ENCODE assay signal across 8 cellular contexts in the genomic region with DNA sequence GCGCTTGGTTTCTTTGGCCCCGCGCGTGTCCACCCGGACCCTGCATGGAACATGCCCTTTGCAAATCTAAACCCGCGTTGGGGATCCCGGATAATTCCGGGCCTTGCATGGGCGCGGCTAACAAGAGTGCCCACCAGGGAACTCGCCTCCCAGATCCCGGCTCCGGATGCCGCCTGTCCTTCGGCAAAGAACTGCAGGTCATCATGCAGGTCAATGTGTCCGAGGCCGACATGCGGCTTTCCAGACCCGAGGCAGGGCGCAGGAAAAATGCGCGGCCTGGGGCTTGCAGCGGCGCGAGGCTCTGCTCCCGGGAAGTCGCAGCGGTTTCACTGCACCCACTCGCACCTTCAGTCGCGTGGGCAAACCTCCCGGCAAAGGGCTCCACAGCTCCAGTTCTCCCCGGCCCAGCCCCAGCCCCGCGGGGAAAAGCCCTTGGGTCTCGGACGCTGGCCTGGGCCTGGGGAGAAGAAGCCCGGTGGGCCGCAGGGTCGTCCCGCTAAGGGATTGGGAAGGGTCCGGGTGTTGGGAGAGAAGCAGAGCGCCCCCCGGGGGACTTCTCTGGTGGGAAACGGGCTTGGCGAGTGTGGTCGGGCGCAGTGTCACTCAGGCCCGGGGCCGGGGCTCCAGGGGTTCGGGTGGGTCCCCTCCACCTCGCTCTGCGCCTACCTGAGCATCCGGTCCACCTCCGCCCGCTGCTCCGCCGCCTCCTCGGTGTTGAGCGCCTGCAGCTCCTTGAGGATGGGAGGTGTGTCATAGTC. TPM values are rescaled to one million over a fixed set of nuclear protein-coding genes. Genes with fewer than 3 reads are reported as not detected.
DNase-seq lines count a peak whose midpoint lies in the region; TF ChIP-seq lines count a peak whose summit lies in the region.

No MANE protein-coding gene starts in this region.

- H3K14ac ChIP-seq in H9 (ENCODE audit: insufficient read depth, low read length): no peak overlapping the region

- peaks cover 29% of the 10 kb centered on the region for H3K23me2 ChIP-seq in H9 (ENCODE audit: insufficient read length, low read depth, low read length, poor library complexity, severe bottlenecking)

- H4K91ac ChIP-seq in H9 (ENCODE audit: insufficient read length, low read depth, low read length): no peak overlapping the region

- WGBS in H9 (ENCODE audit: extremely low coverage, insufficient read length, low lambda C conversion rate): no CpG with 5 or more reads among the region's 61 CpGs

- H3K4me2 ChIP-seq in H9 (ENCODE audit: insufficient read depth, insufficient read length, low read length): peak overlapping the region; percentile 82

- CTCF ChIA-PET in CD8-positive, alpha-beta memory T cell (lab: Charles Lee): no interaction called here

- H3K4me3 Mint-ChIP-seq in CD8-positive, alpha-beta memory T cell: peak overlapping the region; percentile 8 to 73 (median 45)
- H3K4me3 Mint-ChIP-seq in H9 (peak overlapping the region; percentile 57 to 80), mesothelial cell of epicardium (peak overlapping the region; percentile 55)

- no peak overlapping the region for H2BK120ac ChIP-seq in H9 (ENCODE audit: low read depth, low read length, poor library complexity, severe bottlenecking)

- no peak overlapping the region for H3K27ac ChIP-seq in CD8-positive, alpha-beta memory T cell (ENCODE audit: low read depth, low read length)
- H3K27ac ChIP-seq in H9 (ENCODE audit: insufficient read length, low read depth, low read length) (no peak overlapping the region), vagina (no peak overlapping the region)

- H2AK5ac ChIP-seq in H9 (ENCODE audit: insufficient read length, low read length): no peak overlapping the region

- POLR2A ChIA-PET in CD8-positive, alpha-beta memory T cell (lab: Charles Lee): no interaction called here

- H2BK5ac ChIP-seq in H9 (ENCODE audit: insufficient read length, low read length): no peak overlapping the region

- no peak overlapping the region for H3K9ac ChIP-seq in H9 (ENCODE audit: extremely low read depth, insufficient read length, low read length)

- H2BK15ac ChIP-seq in H9 (ENCODE audit: low read depth, low read length): no peak overlapping the region

- no peak overlapping the region for H3K56ac ChIP-seq in H9 (ENCODE audit: insufficient read length, low read depth, low read length)

- no peak overlapping the region for H2AFZ ChIP-seq in H9 (ENCODE audit: low read length)

- peaks cover 60 to 88% of the 10 kb centered on the region in 2 donors for H3K27me3 Mint-ChIP-seq in CD8-positive, alpha-beta memory T cell
- peaks cover 99% of the 10 kb centered on the region for H3K27me3 Mint-ChIP-seq in H9 (ENCODE audit: low read depth)
- peaks cover 97% of the 10 kb centered on the region for H3K27me3 Mint-ChIP-seq in mesothelial cell of epicardium (ENCODE audit: low read depth)

- no peaks in the 10 kb centered on the region for H3K79me2 ChIP-seq in H9 (ENCODE audit: insufficient read depth, low read length)

- H3K4ac ChIP-seq in H9 (ENCODE audit: low read depth, low read length): no peak overlapping the region

- H3K23ac ChIP-seq in H9 (ENCODE audit: insufficient read length, low read depth, low read length): no peak overlapping the region

- no peak for TF ChIP-seq POLR2A in vagina (IDR thresholded peaks at IDR 0.05)

- no peaks in the 10 kb centered on the region for H3K36me3 Mint-ChIP-seq in CD8-positive, alpha-beta memory T cell
- H3K36me3 Mint-ChIP-seq in H9 (ENCODE audit: insufficient read depth in 1 of 3, low read depth in 3 of 3) (no peaks in the 10 kb centered on the region), mesothelial cell of epicardium (no peaks in the 10 kb centered on the region)

- H2BK20ac ChIP-seq in H9 (ENCODE audit: low read depth, low read length, poor library complexity, severe bottlenecking): no peak overlapping the region

- H3K9me3 ChIP-seq in CD8-positive, alpha-beta memory T cell (ENCODE audit: low read length): no peaks in the 10 kb centered on the region
- H3K9me3 ChIP-seq in H9 (ENCODE audit: control insufficient read depth, low read depth, low read length): no peaks in the 10 kb centered on the region
- H3K9me3 ChIP-seq in vagina: no peaks in the 10 kb centered on the region

- H3K27me3 ChIP-seq in CD8-positive, alpha-beta memory T cell (ENCODE audit: insufficient read depth, low read length, poor library complexity, severe bottlenecking): peaks cover 61% of the 10 kb centered on the region
- peaks cover 78% of the 10 kb centered on the region for H3K27me3 ChIP-seq in H9 (ENCODE audit: insufficient read depth, low read length)
- peaks cover 19% of the 10 kb centered on the region for H3K27me3 ChIP-seq in vagina

- no peak overlapping the region for H4K5ac ChIP-seq in H9 (ENCODE audit: insufficient read length, low read depth, low read length)

- H4K20me1 ChIP-seq in H9 (ENCODE audit: control insufficient read depth, insufficient read depth, insufficient read length): no peaks in the 10 kb centered on the region

- H3K4me3 ChIP-seq in CD8-positive, alpha-beta memory T cell (ENCODE audit: low read length): no peak overlapping the region
- H3K4me3 ChIP-seq in vagina: no peak overlapping the region

- no peak overlapping the region for H3K18ac ChIP-seq in H9 (ENCODE audit: insufficient read length, low read depth, low read length)

- H3K4me1 Mint-ChIP-seq in CD8-positive, alpha-beta memory T cell: peaks cover 19 to 40% (median 26%) of the 10 kb centered on the region in 3 donors
- peaks cover 16 to 25% of the 10 kb centered on the region in 2 experiments for H3K4me1 Mint-ChIP-seq in H9
- peaks cover 17% of the 10 kb centered on the region for H3K4me1 Mint-ChIP-seq in mesothelial cell of epicardium

- no peak overlapping the region for H4K8ac ChIP-seq in H9 (replicated peaks; ENCODE audit: insufficient read length, low read depth, low read length)

- peak in 1 of 5 donors; percentile 4 for DNase-seq in CD8-positive, alpha-beta memory T cell
- DNase-seq in H9 (peak; percentile 75), astrocyte of the hippocampus (ENCODE audit: low read depth, low spot score) (peak; percentile 27), mesothelial cell of epicardium (ENCODE audit: low spot score in 2 of 2, unreplicated experiment in 2 of 2) (no peak), NCI-H774 (lab: John Stamatoyannopoulos, UW) (no peak), OCI-M2 (lab: John Stamatoyannopoulos, UW; ENCODE audit: unreplicated experiment) (no peak), NCI-H2107 treated with DMSO at 0.1 percent for 48 hours (lab: John Stamatoyannopoulos, UW; ENCODE audit: unreplicated experiment) (no peak), vagina (ENCODE audit: extremely low spot score in 2 of 2) (no peak)

- no peaks in the 10 kb centered on the region for H3K9me3 Mint-ChIP-seq in CD8-positive, alpha-beta memory T cell
- H3K9me3 Mint-ChIP-seq in H9 (peaks cover 0 to 3% of the 10 kb centered on the region in 2 experiments; a peak in 1 of 5 replicates), mesothelial cell of epicardium (no peaks in the 10 kb centered on the region)

- intact Hi-C loops in vagina (cut with DNase I): no loop called here

- no peaks in the 10 kb centered on the region for H3K79me1 ChIP-seq in H9 (ENCODE audit: insufficient read depth, low read depth, low read length, poor library complexity, severe bottlenecking)

- no peak overlapping the region for H3T11ph ChIP-seq in H9 (ENCODE audit: low read length)

- TF ChIP-seq CTCF in H9 (conservative IDR thresholded peaks at IDR 0.05): no peak
- TF ChIP-seq CTCF in mesothelial cell of epicardium (IDR thresholded peaks at IDR 0.05; ENCODE audit: unreplicated experiment): no peak
- no peak for TF ChIP-seq CTCF in vagina (IDR thresholded peaks at IDR 0.05)

- no peak overlapping the region for H3K27ac Mint-ChIP-seq in CD8-positive, alpha-beta memory T cell
- H3K27ac Mint-ChIP-seq in H9: no peak overlapping the region
- no peak overlapping the region for H3K27ac Mint-ChIP-seq in mesothelial cell of epicardium

- no peak overlapping the region for H2BK12ac ChIP-seq in H9 (ENCODE audit: insufficient read length, low read depth, low read length)

- peaks cover 32% of the 10 kb centered on the region for H3K4me1 ChIP-seq in CD8-positive, alpha-beta memory T cell (ENCODE audit: insufficient read depth, low read length)
- no peaks in the 10 kb centered on the region for H3K4me1 ChIP-seq in H9 (ENCODE audit: insufficient read depth, low read length)
- peaks cover 36% of the 10 kb centered on the region for H3K4me1 ChIP-seq in vagina

- no peaks in the 10 kb centered on the region for H3K36me3 ChIP-seq in CD8-positive, alpha-beta memory T cell (ENCODE audit: insufficient read depth, low read length)
- no peaks in the 10 kb centered on the region for H3K36me3 ChIP-seq in vagina

RNA-seq across cellular contexts. Expression of a gene that starts 0.8 kb away (rescaled TPM):
- total RNA-seq in CD8-positive, alpha-beta memory T cell: under 1 TPM; 0.22 to 0.73 TPM
- polyA plus RNA-seq in CD8-positive, alpha-beta memory T cell: not detected
- total RNA-seq in H9 (2021): not detected in 2 replicates
- 0.14 to 0.31 TPM (median 0.29 TPM) in 3 replicates for total RNA-seq in mesothelial cell of epicardium
- total RNA-seq in vagina: not detected

Comparison
In these comparisons a context has a peak if more than half of its experiments do, and no peak if none do; other contexts are left out.
1. DNase-seq: peak in H9 (single experiment) and astrocyte of the hippocampus (single experiment); none in mesothelial cell of epicardium (0 of 2), NCI-H774 (single experiment), OCI-M2 (single experiment), NCI-H2107 treated with DMSO at 0.1 percent for 48 hours (single experiment) and vagina (0 of 2).
2. Peak in every context shown above with its lines, with median percentiles within 50 percentile points of each other: H3K4me3 Mint-ChIP-seq.